ENCODE assay signal across 32 cellular contexts in the genomic region with DNA sequence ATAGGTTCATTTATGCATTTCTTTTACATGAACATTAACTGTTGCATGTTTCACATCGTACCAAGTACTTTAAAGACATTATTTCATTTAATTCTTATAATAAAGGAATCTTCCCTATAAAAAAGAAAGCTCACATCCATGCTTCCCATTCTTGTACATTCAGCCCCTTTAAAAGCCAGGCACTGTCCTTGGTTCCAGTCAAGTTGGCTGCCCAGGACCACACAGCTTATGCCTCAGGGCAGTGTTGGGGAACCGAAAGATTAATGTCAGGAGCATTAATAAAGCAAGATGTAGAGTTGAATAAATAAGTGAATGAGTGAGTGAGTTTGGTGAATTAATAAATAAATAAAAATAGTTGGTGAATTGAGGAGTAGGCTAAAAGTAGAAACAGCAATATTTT.
"Had no signal": no experiment of that assay in that cellular context is flagged by ENCODE, and none has a peak within 500 bp of the region (broad histone marks: within the 10 kb centered on the region; RNA-seq: fewer than 3 reads in every experiment).

No MANE protein-coding gene starts in this region.

- DNase-seq: activated B cell treated with CpG ODN at 0.5 μM for 24 hours; activated CD4-positive, alpha-beta memory T cell treated with anti-CD3 and anti-CD28 coated beads for 36 hours; activated CD4-positive, alpha-beta T cell treated with anti-CD3 and anti-CD28 coated beads for 4 hours; activated CD4-positive, alpha-beta T cell treated with anti-CD3 and anti-CD28 coated beads, Interleukin-2, amount 10 ng/mL, durations not matched to agents 24 days and 14 days; activated CD4-positive, alpha-beta T cell treated with anti-CD3 and anti-CD28 coated beads, Interleukin-2, amount 50 U/mL, for 1 hour; activated CD4-positive, alpha-beta T cell treated with anti-CD3 and anti-CD28 coated beads, Interleukin-2, amount 50 U/mL, for 4 hours; activated CD4-positive, CD25-positive, alpha-beta regulatory T cell treated with anti-CD3 and anti-CD28 coated beads, Interleukin-2, amount 50 U/mL, for 72 hours; activated CD8-positive, alpha-beta memory T cell treated with anti-CD3 and anti-CD28 coated beads, Interleukin-2, amount 50 U/mL, for 4 hours; activated CD8-positive, alpha-beta T cell treated with anti-CD3 and anti-CD28 coated beads for 36 hours; activated effector memory CD4-positive, alpha-beta T cell treated with anti-CD3 and anti-CD28 coated beads, Interleukin-2, amount 50 U/mL, for 16 hours; activated gamma-delta T cell treated with Interleukin-2 at 50 U/mL for 16 hours; activated naive CD4-positive, alpha-beta T cell; activated naive CD4-positive, alpha-beta T cell treated with anti-CD3 and anti-CD28 coated beads for 36 hours; activated naive CD4-positive, alpha-beta T cell treated with anti-CD3 and anti-CD28 coated beads, Interleukin-2, amount 50 U/mL, for 16 hours; activated naive CD8-positive, alpha-beta T cell treated with anti-CD3 and anti-CD28 coated beads for 36 hours; activated T-cell treated with anti-CD3 and anti-CD28 coated beads for 4 hours; activated T-cell treated with anti-CD3 and anti-CD28 coated beads, Interleukin-2, amount 50 U/mL, for 1 hour; activated T-cell treated with anti-CD3 and anti-CD28 coated beads, Interleukin-2, amount 50 U/mL, for 4 hours; activated T-cell treated with anti-CD3 and anti-CD28 coated beads, Interleukin-2, amount 50 U/mL, for 72 hours; adrenal gland; amniotic stem cell; aorta; body of pancreas; brain microvascular endothelial cell; central memory CD4-positive, alpha-beta T cell; T-helper 1 cell; T-helper 2 cell; T-helper 9 cell had no signal

- H3K9me3 ChIP-seq: adrenal gland, body of pancreas, breast epithelium had no signal

- H3K27me3 ChIP-seq: adrenal gland, body of pancreas, brain microvascular endothelial cell, breast epithelium had no signal

- H3K27ac ChIP-seq: adrenal gland, body of pancreas, brain microvascular endothelial cell, breast epithelium, VCaP had no signal

- ATAC-seq: activated CD8-positive, alpha-beta T cell treated with anti-CD3 and anti-CD28 coated beads for 36 hours; activated naive CD4-positive, alpha-beta T cell treated with anti-CD3 and anti-CD28 coated beads, Interleukin-2, amount 50 U/mL, for 72 hours; activated T-cell treated with anti-CD3 and anti-CD28 coated beads, Interleukin-2, amount 50 U/mL, for 4 hours; activated T-cell treated with anti-CD3 and anti-CD28 coated beads, Interleukin-2, amount 50 U/mL, for 72 hours; activated T-helper 17 cell treated with anti-CD3 and anti-CD28 coated beads, Interleukin-2, amount 50 U/mL, for 72 hours; body of pancreas had no signal

- H3K36me3 ChIP-seq: adrenal gland, brain microvascular endothelial cell, breast epithelium had no signal

- H3K4me1 ChIP-seq: adrenal gland, body of pancreas, breast epithelium had no signal

- H3K4me3 ChIP-seq: adrenal gland, body of pancreas, breast epithelium had no signal
